Comparison of ENCODE assay signal across 26 cellular contexts in the genomic region with DNA sequence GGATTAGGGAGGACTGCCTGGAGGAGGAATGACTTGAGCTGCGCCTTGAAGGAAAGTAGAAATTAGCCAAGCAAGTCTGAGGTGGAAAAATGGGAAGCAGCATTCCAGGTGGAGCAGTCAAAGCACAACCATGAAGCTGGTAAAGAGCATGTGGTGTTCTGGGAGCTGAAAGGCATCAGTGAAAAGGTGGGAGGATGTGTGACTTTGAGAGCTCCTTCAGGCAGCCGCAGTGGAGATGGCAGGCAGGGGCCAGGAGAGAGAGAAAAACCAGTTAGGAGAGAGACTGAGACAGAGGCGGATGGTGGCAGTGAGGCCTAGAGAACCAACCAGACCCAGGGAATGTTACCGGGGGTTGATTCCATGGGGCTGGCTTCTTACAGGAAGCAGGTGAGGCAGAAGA.
"Had no signal": no experiment of that assay in that cellular context is flagged by ENCODE, and none has a peak within 500 bp of the region (broad histone marks: within the 10 kb centered on the region; RNA-seq: fewer than 3 reads in every experiment).

No MANE protein-coding gene starts in this region.

- H3K36me3 ChIP-seq: colonic mucosa, esophagus squamous epithelium, gastrocnemius medialis, heart right ventricle, left lung, lower lobe of right lung had no signal

- H3K27ac Mint-ChIP-seq: dendritic cell treated with granulocyte-macrophage colony-stimulating factor and Interleukin-4, amounts not matched to agents 40 ng/mL and 50 ng/mL, for 4 days; effector memory CD8-positive, alpha-beta T cell; endodermal cell; memory B cell; mesothelial cell of epicardium had no signal

- H3K4me1 ChIP-seq: colonic mucosa, gastrocnemius medialis, heart right ventricle, left lung, lower lobe of right lung had no signal

- H3K9me3 Mint-ChIP-seq: dendritic cell treated with granulocyte-macrophage colony-stimulating factor and Interleukin-4, amounts not matched to agents 40 ng/mL and 50 ng/mL, for 4 days; effector memory CD8-positive, alpha-beta T cell; memory B cell had no signal

- DNase-seq: colonic mucosa; cortex of kidney; effector CD8-positive, alpha-beta T cell; effector memory CD8-positive, alpha-beta T cell; endodermal cell; erythroblast; esophagus squamous epithelium; foreskin fibroblast; foreskin melanocyte; gastrocnemius medialis; glutamatergic neuron; heart right ventricle; hippocampal formation; left cardiac atrium; left lung; left ventricle myocardium superior; lower lobe of right lung; mucosa of descending colon had no signal

- H3K27ac ChIP-seq: colonic mucosa, epithelial cell of prostate, esophagus squamous epithelium, gastrocnemius medialis, heart right ventricle, left lung, lower lobe of right lung had no signal

- H3K4me1 Mint-ChIP-seq: endodermal cell, memory B cell had no signal

- H3K9me3 ChIP-seq: colonic mucosa, esophagus squamous epithelium, gastrocnemius medialis, left lung, lower lobe of right lung, mucosa of descending colon had no signal

- H3K4me3 Mint-ChIP-seq: dendritic cell treated with granulocyte-macrophage colony-stimulating factor and Interleukin-4, amounts not matched to agents 40 ng/mL and 50 ng/mL, for 4 days; effector memory CD8-positive, alpha-beta T cell; endodermal cell; memory B cell; mesothelial cell of epicardium had no signal

- FAIRE-seq: endometrium, islet of Langerhans, keratinocyte had no signal

- ATAC-seq: effector memory CD8-positive, alpha-beta T cell; esophagus mucosa; gastrocnemius medialis; heart right ventricle; left cardiac atrium; left lung; left ventricle myocardium superior; lower lobe of right lung; mucosa of descending colon had no signal

- H3K27me3 ChIP-seq: colonic mucosa, left lung had no signal

- H3K36me3 Mint-ChIP-seq: memory B cell, mesothelial cell of epicardium had no signal

- H3K4me3 ChIP-seq: colonic mucosa, esophagus squamous epithelium, gastrocnemius medialis, heart right ventricle, left lung, lower lobe of right lung, mucosa of descending colon had no signal
